ENCODE assay signal across 1 cellular context in the genomic region with DNA sequence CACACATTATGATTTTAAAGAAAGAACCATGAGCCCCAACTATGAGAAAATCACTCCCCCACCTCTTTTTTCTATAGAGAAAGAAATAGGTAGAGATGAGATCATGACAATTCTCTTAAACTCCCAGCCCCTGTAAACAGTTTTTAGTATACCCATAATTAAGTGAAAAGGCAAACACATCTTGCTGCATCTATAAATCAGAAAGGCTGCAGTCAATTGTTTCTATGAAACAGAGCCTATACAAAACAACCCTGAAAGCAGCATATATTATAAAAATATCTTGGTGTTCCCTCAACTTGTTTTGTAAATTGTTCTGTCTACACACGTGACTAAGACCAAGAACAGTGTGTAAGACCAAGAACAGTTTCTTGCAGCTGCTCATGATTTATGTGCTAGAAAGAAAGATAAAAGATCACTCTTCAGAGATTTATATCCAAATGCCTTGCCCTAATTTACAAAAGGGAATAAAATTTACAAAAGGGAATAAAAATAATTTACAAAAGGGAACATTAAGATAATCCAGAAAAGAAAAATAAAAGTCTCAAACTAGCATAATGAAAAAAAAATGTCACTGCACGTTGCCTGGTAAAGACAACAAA.
TF ChIP-seq lines count a peak whose summit lies in the region.

No MANE protein-coding gene starts in this region.

TF ChIP-seq in HEK293T, 16 proteins besides CTCF, POLR2A, EP300 and RAD21 (continued from another document):
- TF ChIP-seq TARDBP (IDR thresholded peaks at IDR 0.05) = no peak
- no peak for TF ChIP-seq NFRKB (IDR thresholded peaks at IDR 0.05)
- no peak for TF ChIP-seq SUZ12 (IDR thresholded peaks at IDR 0.05)
- no peak for TF ChIP-seq L3MBTL2 (conservative IDR thresholded peaks at IDR 0.05)
- TF ChIP-seq ELF4 (IDR thresholded peaks at IDR 0.05) = no peak
- no peak for TF ChIP-seq HDGF (IDR thresholded peaks at IDR 0.05; ENCODE audit: borderline replicate concordance)
- TF ChIP-seq FOXA1 (IDR thresholded peaks at IDR 0.05) = no peak
- TF ChIP-seq FOXK2 (IDR thresholded peaks at IDR 0.05) = no peak
- TF ChIP-seq, protein P1, sequence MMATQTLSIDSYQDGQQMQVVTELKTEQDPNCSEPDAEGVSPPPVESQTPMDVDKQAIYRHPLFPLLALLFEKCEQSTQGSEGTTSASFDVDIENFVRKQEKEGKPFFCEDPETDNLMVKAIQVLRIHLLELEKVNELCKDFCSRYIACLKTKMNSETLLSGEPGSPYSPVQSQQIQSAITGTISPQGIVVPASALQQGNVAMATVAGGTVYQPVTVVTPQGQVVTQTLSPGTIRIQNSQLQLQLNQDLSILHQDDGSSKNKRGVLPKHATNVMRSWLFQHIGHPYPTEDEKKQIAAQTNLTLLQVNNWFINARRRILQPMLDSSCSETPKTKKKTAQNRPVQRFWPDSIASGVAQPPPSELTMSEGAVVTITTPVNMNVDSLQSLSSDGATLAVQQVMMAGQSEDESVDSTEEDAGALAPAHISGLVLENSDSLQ (IDR thresholded peaks at IDR 0.05) = peak; percentile 79
- TF ChIP-seq SP1 (IDR thresholded peaks at IDR 0.05) = no peak
